In genomic region chr7:98617051-98617959, GRCh38 we compare ENCODE assay signal across 9 cellular contexts. TPM values are rescaled to one million over a fixed set of nuclear protein-coding genes. Genes with fewer than 3 reads are reported as not detected.
DNase-seq lines count a peak whose midpoint lies in the region; ATAC-seq, FAIRE-seq and TF ChIP-seq lines count a peak whose summit lies in the region.
"Had no signal": no experiment of that assay in that cellular context is flagged by ENCODE, and none has a peak within 500 bp of the region (broad histone marks: within the 10 kb centered on the region; RNA-seq: fewer than 3 reads in every experiment).

A gene with protein sequence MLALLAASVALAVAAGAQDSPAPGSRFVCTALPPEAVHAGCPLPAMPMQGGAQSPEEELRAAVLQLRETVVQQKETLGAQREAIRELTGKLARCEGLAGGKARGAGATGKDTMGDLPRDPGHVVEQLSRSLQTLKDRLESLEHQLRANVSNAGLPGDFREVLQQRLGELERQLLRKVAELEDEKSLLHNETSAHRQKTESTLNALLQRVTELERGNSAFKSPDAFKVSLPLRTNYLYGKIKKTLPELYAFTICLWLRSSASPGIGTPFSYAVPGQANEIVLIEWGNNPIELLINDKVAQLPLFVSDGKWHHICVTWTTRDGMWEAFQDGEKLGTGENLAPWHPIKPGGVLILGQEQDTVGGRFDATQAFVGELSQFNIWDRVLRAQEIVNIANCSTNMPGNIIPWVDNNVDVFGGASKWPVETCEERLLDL (plus strand): TSS chr7:98617285. CDS start chr7:98617462, 177 bp downstream.

- in situ Hi-C loops in GM13977 (cut with MboI; ENCODE audit: low pct_unique_long_range_greater_than_20kb, low sequenced_read_pairs, unreplicated experiment): no loop called here

- no peak within 1 kb of the TSS for H3K27ac ChIP-seq in urinary bladder (ENCODE audit: low read depth)

- FAIRE-seq in D721Med (lab: Jason Lieb, UNC): no peak
- FAIRE-seq: bronchial epithelial cell had no signal

- no peak for ATAC-seq in GM21619 (IDR thresholded peaks at IDR 0.05; ENCODE audit: unreplicated experiment)

- WGBS in urinary bladder: 1% methylated on average over 130 of the region's 130 CpGs

- H3K36me3 ChIP-seq in urinary bladder (ENCODE audit: insufficient read depth): no peaks in the 10 kb centered on the region

- H3K4me3 ChIP-seq in urinary bladder (ENCODE audit: low read depth, low read length): peak within 1 kb of the TSS; percentile 33

- DNase-seq in D721Med (ENCODE audit: insufficient read length, low spot score) (peak; percentile 83), NCI-H2107 treated with DMSO at 0.1 percent for 48 hours (lab: John Stamatoyannopoulos, UW; ENCODE audit: unreplicated experiment) (peak; percentile 53), dermis blood vessel endothelial cell (peak; percentile 43), middle frontal gyrus (ENCODE audit: extremely low spot score, low spot score) (peak; percentile 53), GM13977 (ENCODE audit: low spot score) (no peak)
- no peak for DNase-seq in stimulated activated naive CD4-positive, alpha-beta T cell (lab: John Stamatoyannopoulos, UW)

- no peaks in the 10 kb centered on the region for H3K4me1 ChIP-seq in urinary bladder (ENCODE audit: insufficient read depth)

- no peak for TF ChIP-seq CTCF in D721Med (IDR thresholded peaks at IDR 0.05; ENCODE audit: insufficient read depth, missing control alignments)
- no peak for TF ChIP-seq CTCF in GM13977 (IDR thresholded peaks at IDR 0.05; ENCODE audit: extremely low read depth, insufficient read depth, missing control alignments)

RNA-seq across cellular contexts. Expression of the gene that starts here (rescaled TPM):
- total RNA-seq in dermis blood vessel endothelial cell (3.7 and 18.5 TPM in 2 replicates), urinary bladder (7.2 TPM)
- polyA plus RNA-seq in urinary bladder: 12.1 TPM

Comparison
In these comparisons a context has a peak if more than half of its experiments do, and no peak if none do; other contexts are left out.
1. DNase-seq: peak in D721Med (single experiment), NCI-H2107 treated with DMSO at 0.1 percent for 48 hours (single experiment), dermis blood vessel endothelial cell (single experiment) and middle frontal gyrus (single experiment); none in GM13977 (single experiment) and stimulated activated naive CD4-positive, alpha-beta T cell (0 of 6).